Comparison of ENCODE assay signal across 8 cellular contexts in the genomic region with DNA sequence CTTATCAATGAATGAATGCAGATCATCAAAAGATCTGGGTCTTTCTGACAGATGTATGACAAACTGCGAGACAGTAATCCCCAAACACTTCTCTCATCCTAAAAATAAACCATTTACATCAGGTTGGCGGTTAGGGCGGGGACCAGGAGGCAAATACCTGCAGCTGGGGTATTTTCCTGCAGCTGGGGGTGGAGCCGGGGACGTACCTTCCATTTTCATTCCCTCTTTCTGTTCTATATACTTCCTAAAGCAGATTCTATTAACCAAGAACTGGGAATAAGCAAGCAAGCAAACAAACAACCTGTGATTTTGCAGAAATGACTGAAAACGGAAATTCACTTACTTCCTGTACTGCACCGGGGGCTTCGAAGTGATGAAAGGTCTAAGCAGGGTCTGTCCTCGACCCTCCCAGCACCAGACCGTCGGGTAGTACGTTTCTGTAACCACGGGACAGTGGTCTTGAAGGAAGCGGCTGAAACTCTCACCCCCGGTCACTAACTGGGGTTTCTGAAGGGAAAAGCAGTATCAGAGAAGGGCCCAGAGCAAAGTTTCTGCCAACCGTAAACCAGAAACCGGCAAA. TPM values are rescaled to one million over a fixed set of nuclear protein-coding genes. Genes with fewer than 3 reads are reported as not detected.
A peak's percentile ranks its signal among the peaks of the same experiment; 100 is the strongest.
DNase-seq lines count a peak whose midpoint lies in the region; ATAC-seq lines count a peak whose summit lies in the region.

No MANE protein-coding gene starts in this region.

- peaks cover 20% of the 10 kb centered on the region for H3K36me3 Mint-ChIP-seq in T-cell
- H3K36me3 Mint-ChIP-seq in natural killer cell treated with Interleukin-12 subunit alpha and Interleukin-12 subunit beta and Interleukin-15 and Interleukin-18, amount 100 ng/mL, for 72 hours = no peaks in the 10 kb centered on the region

- peaks cover 18 to 27% (median 25%) of the 10 kb centered on the region in 3 donors for H3K4me1 Mint-ChIP-seq in T-cell
- H3K4me1 Mint-ChIP-seq in natural killer cell treated with Interleukin-12 subunit alpha and Interleukin-12 subunit beta and Interleukin-15 and Interleukin-18, amount 100 ng/mL, for 72 hours (ENCODE audit: low read depth in 2 of 2) = peaks cover 25 to 30% of the 10 kb centered on the region in 2 donors

- CTCF ChIA-PET in T-cell (lab: Charles Lee) = interaction anchor here (0.7 to 1.0 kb wide), 2 partner anchors 19 to 102 kb away, joined by 3 read pairs; no protein-coding TSS in a partner anchor

- peak overlapping the region; percentile 97 for H3K4me3 ChIP-seq in effector memory CD4-positive, alpha-beta T cell (ENCODE audit: insufficient read depth, low read depth, low read length, poor library complexity, severe bottlenecking)

- ATAC-seq in HG03378 (IDR thresholded peaks at IDR 0.05; ENCODE audit: unreplicated experiment) (peak; percentile 25), T-cell (replicated peaks in 1 of 4) (no peak), GM21367 (IDR thresholded peaks at IDR 0.05; ENCODE audit: unreplicated experiment) (no peak)
- no peak for ATAC-seq in natural killer cell treated with Interleukin-12 subunit alpha and Interleukin-12 subunit beta and Interleukin-15 and Interleukin-18, amount 100 ng/mL, for 72 hours

- peaks cover 6% of the 10 kb centered on the region for H3K4me1 ChIP-seq in effector memory CD4-positive, alpha-beta T cell (ENCODE audit: control insufficient read depth, insufficient read depth, low read length, poor library complexity, severe bottlenecking)

- POLR2A ChIA-PET in T-cell (lab: Charles Lee) = no interaction called here

- H3K27me3 Mint-ChIP-seq in T-cell = no peaks in the 10 kb centered on the region
- no peaks in the 10 kb centered on the region for H3K27me3 Mint-ChIP-seq in natural killer cell treated with Interleukin-12 subunit alpha and Interleukin-12 subunit beta and Interleukin-15 and Interleukin-18, amount 100 ng/mL, for 72 hours

- H3K27ac ChIP-seq in effector memory CD4-positive, alpha-beta T cell (ENCODE audit: insufficient read depth, low read length, poor library complexity, severe bottlenecking) = peak overlapping the region; percentile 96

- DNase-seq in EH (ENCODE audit: low read depth) (peak; percentile 12), T-cell (peak in 7 of 34 experiments; percentile 3 to 32 (median 7)), SK-N-DZ (ENCODE audit: low spot score) (no peak), globus pallidus (ENCODE audit: low spot score) (no peak)
- peak; percentile 9 to 11 (median 10) for DNase-seq in effector memory CD4-positive, alpha-beta T cell
- no peak for DNase-seq in natural killer cell treated with Interleukin-12 subunit alpha and Interleukin-12 subunit beta and Interleukin-15 and Interleukin-18, amount 100 ng/mL, for 72 hours (ENCODE audit: low spot score)

- H3K36me3 ChIP-seq in effector memory CD4-positive, alpha-beta T cell (ENCODE audit: control insufficient read depth, insufficient read depth, low read length) = peaks cover 14% of the 10 kb centered on the region

- no peaks in the 10 kb centered on the region for H3K9me3 Mint-ChIP-seq in T-cell
- H3K9me3 Mint-ChIP-seq in natural killer cell treated with Interleukin-12 subunit alpha and Interleukin-12 subunit beta and Interleukin-15 and Interleukin-18, amount 100 ng/mL, for 72 hours = no peaks in the 10 kb centered on the region

- no peaks in the 10 kb centered on the region for H3K27me3 ChIP-seq in effector memory CD4-positive, alpha-beta T cell (replicated peaks; ENCODE audit: control insufficient read depth, insufficient read depth, low read length, poor library complexity, severe bottlenecking)

- peak overlapping the region; percentile 92 to 95 for H3K27ac Mint-ChIP-seq in T-cell
- H3K27ac Mint-ChIP-seq in natural killer cell treated with Interleukin-12 subunit alpha and Interleukin-12 subunit beta and Interleukin-15 and Interleukin-18, amount 100 ng/mL, for 72 hours = peak overlapping the region; percentile 93 to 94

- H3K9me3 ChIP-seq in effector memory CD4-positive, alpha-beta T cell (ENCODE audit: control insufficient read depth, low read length) = no peaks in the 10 kb centered on the region

- H3K4me3 Mint-ChIP-seq in T-cell = peak overlapping the region; percentile 91 to 97 (median 97)
- H3K4me3 Mint-ChIP-seq in natural killer cell treated with Interleukin-12 subunit alpha and Interleukin-12 subunit beta and Interleukin-15 and Interleukin-18, amount 100 ng/mL, for 72 hours = peak overlapping the region; percentile 96

RNA-seq across cellular contexts. Expression of a gene that starts 1.2 kb away (rescaled TPM):
- 10 to 100 TPM; 33.1 to 42.4 (median 42.1) TPM for total RNA-seq in T-cell
- 10 to 100 TPM; 48.1 to 54.4 TPM for total RNA-seq in natural killer cell treated with Interleukin-12 subunit alpha and Interleukin-12 subunit beta and Interleukin-15 and Interleukin-18, amount 100 ng/mL, for 72 hours
- polyA plus RNA-seq in SK-N-DZ (2014; cell fraction: cytosol; rRNA removed) = 26.7 and 27.1 TPM in 2 replicates
- 40.7 and 47.0 TPM in 2 replicates for polyA plus RNA-seq in SK-N-DZ (2014; cell fraction: nucleus; rRNA removed)

RNA-seq across cellular contexts. Expression of a gene that starts 37.3 kb away (rescaled TPM):
- total RNA-seq in T-cell = 10 to 100 TPM; 23.5 to 46.1 (median 34.3) TPM
- total RNA-seq in natural killer cell treated with Interleukin-12 subunit alpha and Interleukin-12 subunit beta and Interleukin-15 and Interleukin-18, amount 100 ng/mL, for 72 hours = 10 to 100 TPM; 20.1 to 30.3 TPM
- polyA plus RNA-seq in SK-N-DZ (2014; cell fraction: cytosol; rRNA removed) = 29.3 and 35.8 TPM in 2 replicates
- 29.9 and 35.0 TPM in 2 replicates for polyA plus RNA-seq in SK-N-DZ (2014; cell fraction: nucleus; rRNA removed)

Comparison
In these comparisons a context has a peak if more than half of its experiments do, and no peak if none do; other contexts are left out.
1. DNase-seq: peak in EH (single experiment) and effector memory CD4-positive, alpha-beta T cell (3 of 3); none in natural killer cell treated with Interleukin-12 subunit alpha and Interleukin-12 subunit beta and Interleukin-15 and Interleukin-18, amount 100 ng/mL, for 72 hours (single experiment), SK-N-DZ (single experiment) and globus pallidus (single experiment).